In genomic region chr7:86469680-86470295, GRCh38 we compare ENCODE assay signal across 8 cellular contexts.
DNase-seq lines count a peak whose midpoint lies in the region; ATAC-seq and TF ChIP-seq lines count a peak whose summit lies in the region.

No MANE protein-coding gene starts in this region.

- no peak overlapping the region for H3K27ac Mint-ChIP-seq in CD14-positive monocyte

- H3K27me3 ChIP-seq in colonic mucosa (no peaks in the 10 kb centered on the region), thoracic aorta (replicated peaks; ENCODE audit: insufficient read depth) (no peaks in the 10 kb centered on the region)

- TF ChIP-seq CTCF in CD14-positive monocyte (IDR thresholded peaks at IDR 0.05) (peak; percentile 68), colonic mucosa (IDR thresholded peaks at IDR 0.05) (peak; percentile 56), thoracic aorta (IDR thresholded peaks at IDR 0.05) (peak; percentile 32)

- no peak overlapping the region for H3K4me3 ChIP-seq in colonic mucosa
- no peak overlapping the region for H3K4me3 ChIP-seq in thoracic aorta

- no peaks in the 10 kb centered on the region for H3K9me3 Mint-ChIP-seq in CD14-positive monocyte

- DNase-seq in CD14-positive monocyte (ENCODE audit: low spot score) (no peak), NCI-H1436 (lab: John Stamatoyannopoulos, UW) (peak; percentile 68), SKM-1 treated with dmso at 0.1 percent for 144 hours (lab: John Stamatoyannopoulos, UW; ENCODE audit: unreplicated experiment) (peak; percentile 66), colonic mucosa (peak; percentile 62), lung microvascular endothelial cell (ENCODE audit: low read depth in 2 of 2) (peak; percentile 69 to 84), thoracic aorta (ENCODE audit: low spot score) (no peak)

- H3K9me3 ChIP-seq in colonic mucosa (no peaks in the 10 kb centered on the region), thoracic aorta (no peaks in the 10 kb centered on the region)

- intact Hi-C loops in CD14-positive monocyte (cut with micrococcal nuclease) = loop anchor here in 1 of 2 donors (10.0 kb wide), 1 partner anchor 1425 kb away; no protein-coding TSS in a partner anchor
- intact Hi-C loops in colonic mucosa (cut with DNase I) = loop anchor here (5.0 kb wide), 1 partner anchor 582 kb away; no protein-coding TSS in a partner anchor

- H3K4me3 Mint-ChIP-seq in CD14-positive monocyte = no peak overlapping the region

- H3K36me3 ChIP-seq in colonic mucosa (no peaks in the 10 kb centered on the region), thoracic aorta (no peaks in the 10 kb centered on the region)

- ATAC-seq in GM18520 (IDR thresholded peaks at IDR 0.05; ENCODE audit: unreplicated experiment) (peak; percentile 97), HG02970 (IDR thresholded peaks at IDR 0.05; ENCODE audit: low FRiP score, unreplicated experiment) (peak; percentile 96), thoracic aorta (ENCODE audit: insufficient number of reproducible peaks, low FRiP score, low read depth) (no peak)

- H3K27ac ChIP-seq in colonic mucosa = no peak overlapping the region
- H3K27ac ChIP-seq in thoracic aorta = no peak overlapping the region

- H3K4me1 ChIP-seq in colonic mucosa (no peaks in the 10 kb centered on the region), thoracic aorta (ENCODE audit: control insufficient read depth in 1 of 2, low read depth in 2 of 2) (no peaks in the 10 kb centered on the region)

- H3K9ac ChIP-seq in colonic mucosa (ENCODE audit: low read depth in 2 of 2, low read length in 2 of 2) = no peak overlapping the region

- no peaks in the 10 kb centered on the region for H3K36me3 Mint-ChIP-seq in CD14-positive monocyte

- no peaks in the 10 kb centered on the region for H3K27me3 Mint-ChIP-seq in CD14-positive monocyte (ENCODE audit: low read depth in 3 of 3)

- H3K4me1 Mint-ChIP-seq in CD14-positive monocyte = no peaks in the 10 kb centered on the region

Comparison
In these comparisons a context has a peak if more than half of its experiments do, and no peak if none do; other contexts are left out.
1. DNase-seq: peak in NCI-H1436 (single experiment), SKM-1 treated with dmso at 0.1 percent for 144 hours (single experiment), colonic mucosa (single experiment) and lung microvascular endothelial cell (2 of 2); none in CD14-positive monocyte (single experiment) and thoracic aorta (single experiment).
2. Peak in every context shown above with its lines, with median percentiles within 50 percentile points of each other: CTCF ChIP-seq.